In the genomic region with DNA sequence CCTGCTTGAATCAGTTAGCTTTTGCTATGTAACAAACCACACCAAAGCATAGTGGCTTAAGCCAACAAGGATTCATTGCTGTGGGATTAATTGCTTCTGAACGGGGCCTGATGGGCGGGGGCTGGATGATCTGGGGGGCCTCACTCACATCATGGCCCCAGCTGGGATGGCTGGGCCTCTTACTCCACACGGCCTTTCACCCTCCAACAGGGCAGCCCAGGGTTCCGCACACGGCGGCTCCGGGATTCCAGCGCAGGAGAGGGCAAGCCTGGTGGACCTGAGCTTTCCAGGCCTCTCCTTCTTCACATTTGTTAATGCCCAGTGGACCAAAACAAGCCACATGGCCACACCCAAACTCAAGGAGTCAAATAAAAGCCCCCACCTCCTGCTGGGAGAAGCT, we compare ENCODE assay signal across 34 cellular contexts.
"Had no signal": no experiment of that assay in that cellular context is flagged by ENCODE, and none has a peak within 500 bp of the region (broad histone marks: within the 10 kb centered on the region; RNA-seq: fewer than 3 reads in every experiment).

No MANE protein-coding gene starts in this region.

- H3K4me3 ChIP-seq: MG63 had no signal

- H3K36me3 ChIP-seq: MG63 had no signal

- DNase-seq: Karpas-422, Kasumi-1, MG63, MM.1S, MV-4-11, NCI-H1048, NCI-H1092, NCI-H1092 treated with DMSO at 0.1 percent for 48 hours, NCI-H1105, NCI-H1105 treated with DMSO at 0.1 percent for 48 hours, NCI-H1417, NCI-H1417 treated with DMSO at 0.1 percent for 48 hours, NCI-H1436, NCI-H1436 treated with DMSO at 0.1 percent for 48 hours, NCI-H146, NCI-H1694, NCI-H1694 treated with DMSO at 0.1 percent for 48 hours, NCI-H187, NCI-H187 treated with DMSO at 0.1 percent for 48 hours, NCI-H1930, NCI-H2029, NCI-H2029 treated with DMSO at 0.1 percent for 48 hours, NCI-H2081, NCI-H2081 treated with DMSO at 0.1 percent for 48 hours, NCI-H2107, NCI-H2171, NCI-H2171 treated with DMSO at 0.1 percent for 48 hours, NCI-H2227 treated with DMSO at 0.1 percent for 48 hours, NCI-H226, NCI-H345, NCI-H446, NCI-H446 treated with DMSO at 0.1 percent for 48 hours, NCI-H510A, NCI-H510A treated with DMSO at 0.1 percent for 48 hours had no signal

- H3K27me3 ChIP-seq: MG63 had no signal
